ENCODE assay signal across 9 cellular contexts in genomic region chr20:15475483-15475882, GRCh38.
DNase-seq lines count a peak whose midpoint lies in the region; ATAC-seq, FAIRE-seq and TF ChIP-seq lines count a peak whose summit lies in the region.
"Had no signal": no experiment of that assay in that cellular context is flagged by ENCODE, and none has a peak within 500 bp of the region (broad histone marks: within the 10 kb centered on the region; RNA-seq: fewer than 3 reads in every experiment).

No MANE protein-coding gene starts in this region.

- H4K20me1 ChIP-seq in GM12878 (ENCODE audit: control insufficient read depth, insufficient read depth): no peaks in the 10 kb centered on the region

- ATAC-seq in GM12878: peak; percentile 57
- ATAC-seq in stimulated activated effector memory CD8-positive, alpha-beta T cell treated with anti-CD3 and anti-CD28 coated beads, Interleukin-12 subunit alpha, Interleukin-12 subunit beta, amount 100 ng/mL, for 72 hours: no peak
- no peak for ATAC-seq in activated naive CD4-positive, alpha-beta T cell treated with anti-CD3 and anti-CD28 coated beads, Interleukin-2, amount 50 U/mL, for 72 hours

- H3K4me1 ChIP-seq in GM12878 (ENCODE audit: control insufficient read depth, insufficient read depth, low read length): peaks cover 8% of the 10 kb centered on the region; the same call in 1 of the 2 replicates

- H3K4me3 Mint-ChIP-seq in stimulated activated effector memory CD8-positive, alpha-beta T cell treated with anti-CD3 and anti-CD28 coated beads, Interleukin-12 subunit alpha, Interleukin-12 subunit beta, amount 100 ng/mL, for 72 hours: no peak overlapping the region
- H3K4me3 Mint-ChIP-seq: activated naive CD8-positive, alpha-beta T cell had no signal

- FAIRE-seq in GM12878 (lab: Jason Lieb, UNC): no peak

- TF ChIP-seq RAD21 in GM12878 (IDR thresholded peaks at IDR 0.05; ENCODE audit: insufficient read depth, low read depth, low read length): no peak

- no peak overlapping the region for H3K4me3 ChIP-seq in GM06990 (replicated peaks; ENCODE audit: low read depth, low read length)
- no peak overlapping the region for H3K4me3 ChIP-seq in GM12878

- TF ChIP-seq POLR2A in GM12878 (IDR thresholded peaks at IDR 0.05; ENCODE audit: low read depth, low read length): no peak

- no peaks in the 10 kb centered on the region for H3K4me1 Mint-ChIP-seq in stimulated activated effector memory CD8-positive, alpha-beta T cell treated with anti-CD3 and anti-CD28 coated beads, Interleukin-12 subunit alpha, Interleukin-12 subunit beta, amount 100 ng/mL, for 72 hours

- H3K27me3 ChIP-seq in GM06990 (replicated peaks; ENCODE audit: control insufficient read depth, insufficient read depth, low read length): no peaks in the 10 kb centered on the region
- H3K27me3 ChIP-seq in GM12878 (replicated peaks in 1 of 2; ENCODE audit: control insufficient read depth in 2 of 2, insufficient read depth in 2 of 2, low read length in 1 of 2): no peaks in the 10 kb centered on the region

- H3K27ac Mint-ChIP-seq in stimulated activated effector memory CD8-positive, alpha-beta T cell treated with anti-CD3 and anti-CD28 coated beads, Interleukin-12 subunit alpha, Interleukin-12 subunit beta, amount 100 ng/mL, for 72 hours: no peak overlapping the region
- H3K27ac Mint-ChIP-seq in activated naive CD4-positive, alpha-beta T cell treated with anti-CD3 and anti-CD28 coated beads, Interleukin-2, amount 50 U/mL, for 72 hours: no peak overlapping the region
- H3K27ac Mint-ChIP-seq: activated naive CD8-positive, alpha-beta T cell had no signal

- H3K9ac ChIP-seq in GM12878 (ENCODE audit: control insufficient read depth, insufficient read depth, low read length): no peak overlapping the region

- intact Hi-C loops in GM12878 (cut with micrococcal nuclease; ENCODE audit: unreplicated experiment) (no loop called here), posterior cingulate gyrus (cut with DNase I) (no loop called here)

- RAD21 ChIA-PET in GM12878 (lab: Charles Lee; ENCODE audit: unreplicated experiment): no interaction called here

- DNase-seq in GM06990 (ENCODE audit: extremely low read depth, insufficient read length) (peak; percentile 41), NCI-H1048 (lab: John Stamatoyannopoulos, UW) (peak; percentile 14), GM12878 (ENCODE audit: low read depth, low spot score) (peak; percentile 20), posterior cingulate gyrus (peak in 6 of 10 donors; percentile 11 to 83 (median 51)), retina (no peak)
- no peak for DNase-seq in stimulated activated effector memory CD8-positive, alpha-beta T cell treated with anti-CD3 and anti-CD28 coated beads, Interleukin-12 subunit alpha, Interleukin-12 subunit beta, amount 100 ng/mL, for 72 hours (ENCODE audit: low spot score in 2 of 2)
- DNase-seq in activated naive CD4-positive, alpha-beta T cell treated with anti-CD3 and anti-CD28 coated beads, Interleukin-2, amount 50 U/mL, for 72 hours (ENCODE audit: low spot score in 2 of 2): no peak
- no peak for DNase-seq in activated CD4-positive, alpha-beta T cell treated with anti-CD3 and anti-CD28 coated beads for 48 hours

- H3K9me3 Mint-ChIP-seq in stimulated activated effector memory CD8-positive, alpha-beta T cell treated with anti-CD3 and anti-CD28 coated beads, Interleukin-12 subunit alpha, Interleukin-12 subunit beta, amount 100 ng/mL, for 72 hours: peaks cover 7% of the 10 kb centered on the region
- H3K9me3 Mint-ChIP-seq in activated naive CD4-positive, alpha-beta T cell treated with anti-CD3 and anti-CD28 coated beads, Interleukin-2, amount 50 U/mL, for 72 hours: peaks cover 9 to 10% of the 10 kb centered on the region in 2 donors

- peak overlapping the region; percentile 53; the same call in 1 of the 2 replicates for H2AFZ ChIP-seq in GM12878 (ENCODE audit: control insufficient read depth, low read depth, low read length)

- WGBS in GM12878 (ENCODE audit: insufficient coverage, insufficient replicate concordance, low lambda C conversion rate, missing lambda C conversion rate): 11% methylated on average over 5 of the region's 5 CpGs

- no peak overlapping the region for H3K27ac ChIP-seq in GM12878 (ENCODE audit: control insufficient read depth, insufficient read depth)

- H3K79me2 ChIP-seq in GM12878 (ENCODE audit: control insufficient read depth, insufficient read depth, low read length): no peaks in the 10 kb centered on the region

- in situ Hi-C loops in GM12878 (cut with MboI): no loop called here

- POLR2A ChIA-PET in GM12878 (lab: Charles Lee): no interaction called here

- no peak for TF ChIP-seq EP300 in GM12878 (IDR thresholded peaks at IDR 0.05; ENCODE audit: borderline replicate concordance in 1 of 2, control insufficient read depth in 1 of 2, low read depth in 2 of 2, low read length in 2 of 2)

- BruUV-seq in GM12878 (replicated peaks; lab: Mats Ljungman, UMichigan): no TSS peak

- CTCF ChIA-PET in GM12878 (lab: Yijun Ruan, JAX): no interaction called here

- no peaks in the 10 kb centered on the region for H3K36me3 ChIP-seq in GM06990 (ENCODE audit: control insufficient read depth, insufficient read depth, low read length)
- no peaks in the 10 kb centered on the region for H3K36me3 ChIP-seq in GM12878 (ENCODE audit: control insufficient read depth in 2 of 2, insufficient read depth in 2 of 2, low read length in 1 of 2)

- no peak for TF ChIP-seq CTCF in GM06990 (IDR thresholded peaks at IDR 0.05; ENCODE audit: insufficient read depth, low read length, poor library complexity, severe bottlenecking)
- TF ChIP-seq CTCF in GM12878 (IDR thresholded peaks at IDR 0.05 in 2 of 3, conservative IDR thresholded peaks at IDR 0.05 in 1 of 3; ENCODE audit: control insufficient read depth in 2 of 3, extremely low read depth in 1 of 3, insufficient read depth in 1 of 3, low read depth in 3 of 3, low read length in 3 of 3): no peak

- no peaks in the 10 kb centered on the region for H3K9me3 ChIP-seq in GM12878 (replicated peaks; ENCODE audit: control insufficient read depth, insufficient read depth, low read length)

- no peak overlapping the region; the same call in 1 of the 2 replicates for H3K4me2 ChIP-seq in GM12878 (ENCODE audit: control insufficient read depth, insufficient read depth)

- H3K36me3 Mint-ChIP-seq in stimulated activated effector memory CD8-positive, alpha-beta T cell treated with anti-CD3 and anti-CD28 coated beads, Interleukin-12 subunit alpha, Interleukin-12 subunit beta, amount 100 ng/mL, for 72 hours: no peaks in the 10 kb centered on the region
- peaks cover 0 to 4% of the 10 kb centered on the region in 2 donors for H3K36me3 Mint-ChIP-seq in activated naive CD4-positive, alpha-beta T cell treated with anti-CD3 and anti-CD28 coated beads, Interleukin-2, amount 50 U/mL, for 72 hours
- H3K36me3 Mint-ChIP-seq: activated naive CD8-positive, alpha-beta T cell had no signal

- SMC1A ChIA-PET in GM12878 (lab: Charles Lee; ENCODE audit: uncharacterized antibody, unreplicated experiment): no interaction called here

TF ChIP-seq in GM12878, 131 proteins besides CTCF, POLR2A, EP300 and RAD21 (continues in another document):
- TF ChIP-seq MYB (IDR thresholded peaks at IDR 0.05; ENCODE audit: borderline replicate concordance, low read depth, low read length) (no peak), NRF1 (conservative IDR thresholded peaks at IDR 0.05; ENCODE audit: low read depth, low read length) (no peak), PKNOX1 (IDR thresholded peaks at IDR 0.05) (peak; percentile 56; the same call in 1 of the 2 replicates), ZBTB40 (IDR thresholded peaks at IDR 0.05; ENCODE audit: borderline replicate concordance) (no peak), BHLHE40 (IDR thresholded peaks at IDR 0.05; ENCODE audit: borderline replicate concordance in 1 of 2, low read depth in 2 of 2, low read length in 1 of 2) (peak; percentile 84 to 86), ATF7 (IDR thresholded peaks at IDR 0.05; ENCODE audit: low read depth) (no peak), TCF7 (IDR thresholded peaks at IDR 0.05; ENCODE audit: borderline replicate concordance) (no peak)

Comparison
In these comparisons a context has a peak if more than half of its experiments do, and no peak if none do; other contexts are left out.
1. DNase-seq: peak in GM06990 (single experiment), NCI-H1048 (single experiment), GM12878 (single experiment) and posterior cingulate gyrus (6 of 10); none in stimulated activated effector memory CD8-positive, alpha-beta T cell treated with anti-CD3 and anti-CD28 coated beads, Interleukin-12 subunit alpha, Interleukin-12 subunit beta, amount 100 ng/mL, for 72 hours (0 of 2), activated naive CD4-positive, alpha-beta T cell treated with anti-CD3 and anti-CD28 coated beads, Interleukin-2, amount 50 U/mL, for 72 hours (0 of 2), activated CD4-positive, alpha-beta T cell treated with anti-CD3 and anti-CD28 coated beads for 48 hours (single experiment) and retina (single experiment).